In the genomic region with DNA sequence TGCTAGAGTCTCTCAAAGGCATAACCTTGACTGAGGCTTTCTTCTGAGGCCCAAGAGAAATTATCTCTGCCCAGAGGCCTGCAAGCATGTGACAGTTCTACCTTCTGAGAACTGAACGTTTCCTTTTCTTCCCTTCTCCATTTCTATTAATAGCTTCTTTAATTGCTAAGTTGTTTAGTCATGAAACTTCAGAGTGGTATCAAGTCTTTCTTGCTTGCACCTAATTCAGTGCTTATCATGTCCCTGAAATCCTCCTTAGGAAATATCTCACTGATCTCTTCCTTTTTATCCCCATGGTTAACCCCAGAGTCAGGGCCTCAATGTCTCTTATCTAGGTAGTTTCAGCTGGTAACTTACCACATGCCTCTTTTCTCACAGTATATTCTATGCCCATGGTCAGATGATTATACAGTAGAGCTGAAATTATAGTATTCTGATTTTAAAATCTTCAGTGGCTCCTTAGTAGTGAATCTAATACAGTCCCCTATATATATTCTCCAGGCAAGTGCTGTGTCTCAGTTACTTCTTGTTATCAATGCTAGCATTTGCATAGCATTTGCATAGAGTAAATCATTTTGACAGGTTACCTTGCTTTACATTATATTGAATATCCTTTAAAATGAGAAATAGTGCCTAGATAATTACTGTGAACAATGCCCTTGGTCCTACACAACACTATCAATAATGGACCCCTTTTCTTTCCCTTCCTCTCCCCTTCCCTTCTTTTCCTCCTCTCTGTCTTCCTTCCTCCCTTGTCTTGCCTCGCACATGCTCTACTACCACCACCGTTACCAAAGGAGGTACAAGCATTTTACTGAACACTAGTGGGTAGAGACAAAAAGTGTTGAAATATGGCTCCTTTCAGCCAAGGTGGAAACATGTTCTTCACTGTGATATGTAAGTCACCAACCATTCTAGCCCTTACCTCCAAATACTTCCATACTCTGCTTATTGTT, we compare ENCODE assay signal across 16 cellular contexts. TPM values are rescaled to one million over a fixed set of nuclear protein-coding genes. Genes with fewer than 3 reads are reported as not detected.
A peak's percentile ranks its signal among the peaks of the same experiment; 100 is the strongest.
DNase-seq lines count a peak whose midpoint lies in the region; ATAC-seq and TF ChIP-seq lines count a peak whose summit lies in the region.
"Had no signal": no experiment of that assay in that cellular context is flagged by ENCODE, and none has a peak within 500 bp of the region (broad histone marks: within the 10 kb centered on the region; RNA-seq: fewer than 3 reads in every experiment).

No MANE protein-coding gene starts in this region.

- TF ChIP-seq CTCF in hepatocyte (IDR thresholded peaks at IDR 0.05; ENCODE audit: poor library complexity) (no peak), lower lobe of right lung (IDR thresholded peaks at IDR 0.05) (no peak), natural killer cell (IDR thresholded peaks at IDR 0.05) (no peak)

- no peaks in the 10 kb centered on the region for H3K79me2 ChIP-seq in hepatocyte

- H3K4me2 ChIP-seq in hepatocyte = no peak overlapping the region

- H3K36me3 ChIP-seq in hepatocyte (replicated peaks; ENCODE audit: insufficient read depth, low read depth) = no peaks in the 10 kb centered on the region
- no peaks in the 10 kb centered on the region for H3K36me3 ChIP-seq in lower lobe of right lung
- H3K36me3 ChIP-seq: transverse colon had no signal

- no peak overlapping the region for H3K27ac Mint-ChIP-seq in natural killer cell
- H3K27ac Mint-ChIP-seq in activated T-helper 1 cell treated with anti-CD3 and anti-CD28 coated beads, Interleukin-12 subunit alpha, Interleukin-12 subunit beta, Interleukin-2, Interleukin-4 antibody, amounts not matched to agents 30 ng/mL and 10 ng/mL and 1 ng/mL, durations not matched to agents 14 hours and 24 hours and 36 hours = no peak overlapping the region
- H3K27ac Mint-ChIP-seq: WTC11 had no signal

- no peak overlapping the region for H2AFZ ChIP-seq in hepatocyte
- H2AFZ ChIP-seq: GM23248 had no signal

- H3K4me1 Mint-ChIP-seq in natural killer cell = peaks cover 10% of the 10 kb centered on the region in 2 donors
- H3K4me1 Mint-ChIP-seq in activated T-helper 1 cell treated with anti-CD3 and anti-CD28 coated beads, Interleukin-12 subunit alpha, Interleukin-12 subunit beta, Interleukin-2, Interleukin-4 antibody, amounts not matched to agents 30 ng/mL and 10 ng/mL and 1 ng/mL, durations not matched to agents 14 hours and 24 hours and 36 hours (ENCODE audit: low read depth) = no peaks in the 10 kb centered on the region

- H3K27me3 ChIP-seq in hepatocyte = no peaks in the 10 kb centered on the region
- no peaks in the 10 kb centered on the region for H3K27me3 ChIP-seq in lower lobe of right lung (ENCODE audit: low read depth)
- H3K27me3 ChIP-seq: transverse colon had no signal

- H3K9me3 ChIP-seq in hepatocyte (ENCODE audit: low read depth) = no peaks in the 10 kb centered on the region
- H3K9me3 ChIP-seq in lower lobe of right lung = no peaks in the 10 kb centered on the region
- H3K9me3 ChIP-seq: transverse colon had no signal

- 62% methylated on average over 3 of the region's 3 CpGs for WGBS in hepatocyte (ENCODE audit: low lambda C conversion rate, missing lambda C conversion rate)

- intact Hi-C loops in lower lobe of right lung (cut with DNase I) (loop anchor here (10.0 kb wide), 1 partner anchor 56 kb away; no protein-coding TSS in a partner anchor), natural killer cell (cut with micrococcal nuclease) (no loop called here)
- intact Hi-C loops in activated T-helper 1 cell treated with anti-CD3 and anti-CD28 coated beads, Interleukin-12 subunit alpha, Interleukin-12 subunit beta, Interleukin-2, Interleukin-4 antibody, amounts not matched to agents 30 ng/mL and 10 ng/mL and 1 ng/mL, durations not matched to agents 14 hours and 24 hours and 36 hours (cut with micrococcal nuclease) = no loop called here

- ATAC-seq in GM19351 (IDR thresholded peaks at IDR 0.05; ENCODE audit: unreplicated experiment) = peak; percentile 81
- ATAC-seq in HG02763 (IDR thresholded peaks at IDR 0.05; ENCODE audit: unreplicated experiment) = peak; percentile 71
- ATAC-seq in HG03571 (IDR thresholded peaks at IDR 0.05; ENCODE audit: unreplicated experiment) = peak; percentile 68
- ATAC-seq in lower lobe of right lung = no peak
- no peak for ATAC-seq in natural killer cell
- ATAC-seq: PC-3 had no signal

- H3K9me2 ChIP-seq in hepatocyte (replicated peaks; ENCODE audit: insufficient read depth) = no peaks in the 10 kb centered on the region

- H3K27ac ChIP-seq in hepatocyte (peak overlapping the region; percentile 85), lower lobe of right lung (no peak overlapping the region)
- H3K27ac ChIP-seq: GM23248, transverse colon had no signal

- no peaks in the 10 kb centered on the region for H3K9me3 Mint-ChIP-seq in natural killer cell
- H3K9me3 Mint-ChIP-seq in activated T-helper 1 cell treated with anti-CD3 and anti-CD28 coated beads, Interleukin-12 subunit alpha, Interleukin-12 subunit beta, Interleukin-2, Interleukin-4 antibody, amounts not matched to agents 30 ng/mL and 10 ng/mL and 1 ng/mL, durations not matched to agents 14 hours and 24 hours and 36 hours = no peaks in the 10 kb centered on the region
- H3K9me3 Mint-ChIP-seq: WTC11 had no signal

- H3K36me3 Mint-ChIP-seq in natural killer cell = no peaks in the 10 kb centered on the region
- no peaks in the 10 kb centered on the region for H3K36me3 Mint-ChIP-seq in activated T-helper 1 cell treated with anti-CD3 and anti-CD28 coated beads, Interleukin-12 subunit alpha, Interleukin-12 subunit beta, Interleukin-2, Interleukin-4 antibody, amounts not matched to agents 30 ng/mL and 10 ng/mL and 1 ng/mL, durations not matched to agents 14 hours and 24 hours and 36 hours (ENCODE audit: low read depth)
- H3K36me3 Mint-ChIP-seq: WTC11 had no signal

- no peaks in the 10 kb centered on the region for H4K20me1 ChIP-seq in hepatocyte (ENCODE audit: insufficient read depth, poor library complexity, severe bottlenecking)

- no peak overlapping the region for H3K4me3 ChIP-seq in hepatocyte
- H3K4me3 ChIP-seq in lower lobe of right lung = no peak overlapping the region
- H3K4me3 ChIP-seq: GM23248, transverse colon had no signal

- no peak overlapping the region for H3K4me3 Mint-ChIP-seq in natural killer cell
- no peak overlapping the region for H3K4me3 Mint-ChIP-seq in activated T-helper 1 cell treated with anti-CD3 and anti-CD28 coated beads, Interleukin-12 subunit alpha, Interleukin-12 subunit beta, Interleukin-2, Interleukin-4 antibody, amounts not matched to agents 30 ng/mL and 10 ng/mL and 1 ng/mL, durations not matched to agents 14 hours and 24 hours and 36 hours
- H3K4me3 Mint-ChIP-seq: WTC11 had no signal

- H3K27me3 Mint-ChIP-seq in natural killer cell (ENCODE audit: low read depth in 2 of 2) = peaks cover 0 to 7% of the 10 kb centered on the region in 2 donors
- peaks cover 5% of the 10 kb centered on the region for H3K27me3 Mint-ChIP-seq in activated T-helper 1 cell treated with anti-CD3 and anti-CD28 coated beads, Interleukin-12 subunit alpha, Interleukin-12 subunit beta, Interleukin-2, Interleukin-4 antibody, amounts not matched to agents 30 ng/mL and 10 ng/mL and 1 ng/mL, durations not matched to agents 14 hours and 24 hours and 36 hours (ENCODE audit: insufficient read depth)

- H3K4me1 ChIP-seq in hepatocyte (ENCODE audit: insufficient read depth) (peaks cover 10% of the 10 kb centered on the region), lower lobe of right lung (no peaks in the 10 kb centered on the region)
- H3K4me1 ChIP-seq: transverse colon had no signal

- DNase-seq in hepatocyte (ENCODE audit: low spot score) = peak; percentile 29
- no peak for DNase-seq in lower lobe of right lung
- DNase-seq in CD1c-positive myeloid dendritic cell (ENCODE audit: extremely low spot score) = no peak
- no peak for DNase-seq in natural killer cell
- no peak for DNase-seq in activated T-helper 1 cell treated with anti-CD3 and anti-CD28 coated beads, Interleukin-12 subunit alpha, Interleukin-12 subunit beta, Interleukin-2, Interleukin-4 antibody, amounts not matched to agents 30 ng/mL and 10 ng/mL and 1 ng/mL, durations not matched to agents 14 hours and 24 hours and 36 hours (ENCODE audit: low spot score)
- DNase-seq: activated naive CD4-positive, alpha-beta T cell treated with Interleukin-2 at 50 U/mL for 16 hours; DMS79; GM23248; NCI-H1092; PC-3; stimulated activated CD4-positive, alpha-beta T cell treated with anti-CD3 and anti-CD28 coated beads, Interleukin-4, amount 100 ng/mL, for 1 hour; transverse colon had no signal

RNA-seq across cellular contexts. Expression of gene KBTBD8, which starts 33.0 kb away (rescaled TPM):
- 10.0 and 14.2 TPM in 2 replicates for total RNA-seq in hepatocyte
- polyA plus RNA-seq in hepatocyte = 2.1 and 3.9 TPM in 2 replicates
- total RNA-seq in lower lobe of right lung = 5.8 TPM
- 10 to 100 TPM in 2 of 3 donors, 1 to 10 TPM in 1; 8.6 to 11.8 (median 10.8) TPM for total RNA-seq in natural killer cell
- total RNA-seq in activated T-helper 1 cell treated with anti-CD3 and anti-CD28 coated beads, Interleukin-12 subunit alpha, Interleukin-12 subunit beta, Interleukin-2, Interleukin-4 antibody, amounts not matched to agents 30 ng/mL and 10 ng/mL and 1 ng/mL, durations not matched to agents 14 hours and 24 hours and 36 hours = 18.3 and 26.6 TPM in 2 replicates

Comparison
In these comparisons a context has a peak if more than half of its experiments do, and no peak if none do; other contexts are left out.
1. ATAC-seq: peak in GM19351 (single experiment), HG02763 (single experiment) and HG03571 (single experiment); none in lower lobe of right lung (0 of 2) and natural killer cell (0 of 3).